In genomic region chr17:62587554-62587953, GRCh38 we compare ENCODE assay signal across 1 cellular context.
TF ChIP-seq lines count a peak whose summit lies in the region.

No MANE protein-coding gene starts in this region.

TF ChIP-seq in IMR-90, 13 proteins besides CTCF, POLR2A, EP300 and RAD21:
- TF ChIP-seq MAFK (IDR thresholded peaks at IDR 0.05; ENCODE audit: low read depth, low read length) (no peak), MAZ (IDR thresholded peaks at IDR 0.05; ENCODE audit: borderline replicate concordance, low read depth, low read length) (no peak), NFE2L2 (IDR thresholded peaks at IDR 0.05; ENCODE audit: low read depth, low read length) (no peak), CEBPB (IDR thresholded peaks at IDR 0.05; ENCODE audit: low read depth, low read length) (no peak), FOS (IDR thresholded peaks at IDR 0.05; ENCODE audit: low read depth, low read length) (no peak), CHD1 (IDR thresholded peaks at IDR 0.05; ENCODE audit: low read depth, low read length) (no peak)
